In the genomic region with DNA sequence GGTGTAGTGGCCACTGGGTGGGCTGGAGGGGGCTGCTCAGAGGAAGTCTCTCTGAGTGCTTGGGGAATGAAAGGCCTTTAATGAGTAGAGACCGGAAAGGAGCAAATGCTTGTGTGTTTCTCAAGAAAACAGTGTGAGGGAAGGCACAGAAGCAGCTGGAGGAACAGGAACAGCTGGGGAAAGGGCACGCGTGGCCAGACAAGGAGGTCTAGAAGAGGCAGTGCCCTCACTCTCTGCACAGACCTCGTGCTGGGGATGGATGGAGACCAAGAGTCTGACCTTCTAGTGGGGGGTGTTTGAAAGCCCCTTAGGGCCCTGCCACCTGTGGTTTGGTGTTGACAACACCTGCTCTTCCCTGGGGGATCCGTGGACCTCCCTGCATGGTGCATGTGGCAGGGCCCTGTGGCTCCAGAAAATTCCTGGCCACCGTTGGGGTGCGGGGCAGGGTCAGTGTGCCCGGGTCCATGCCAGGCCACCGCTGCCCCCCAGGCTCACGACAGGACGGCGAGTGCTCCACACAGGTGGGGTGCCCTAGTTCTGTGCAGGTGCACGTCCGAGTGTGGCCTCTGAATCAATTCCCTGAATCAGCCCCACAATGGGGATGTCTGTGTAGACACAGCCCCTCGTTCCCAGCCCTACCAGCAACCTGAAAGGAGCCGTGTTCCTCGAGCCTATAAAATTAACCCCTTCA, we compare ENCODE assay signal across 14 cellular contexts. TPM values are rescaled to one million over a fixed set of nuclear protein-coding genes. Genes with fewer than 3 reads are reported as not detected.
A peak's percentile ranks its signal among the peaks of the same experiment; 100 is the strongest.
DNase-seq lines count a peak whose midpoint lies in the region; ATAC-seq and TF ChIP-seq lines count a peak whose summit lies in the region.
"Had no signal": no experiment of that assay in that cellular context is flagged by ENCODE, and none has a peak within 500 bp of the region (broad histone marks: within the 10 kb centered on the region; RNA-seq: fewer than 3 reads in every experiment).

No MANE protein-coding gene starts in this region.

- H3K36me3 Mint-ChIP-seq in nephron progenitor cell (ENCODE audit: low read depth) (no peaks in the 10 kb centered on the region), endothelial cell (ENCODE audit: low read depth, unreplicated experiment) (no peaks in the 10 kb centered on the region)
- no peaks in the 10 kb centered on the region for H3K36me3 Mint-ChIP-seq in CD8-positive, alpha-beta memory T cell

- no peaks in the 10 kb centered on the region for H3K27me3 ChIP-seq in CD8-positive, alpha-beta memory T cell (ENCODE audit: insufficient read depth, low read length, poor library complexity, severe bottlenecking)

- CTCF ChIA-PET in CD8-positive, alpha-beta memory T cell (lab: Charles Lee), result no interaction called here

- H3K36me3 ChIP-seq in CD8-positive, alpha-beta memory T cell (ENCODE audit: insufficient read depth, low read length), result no peaks in the 10 kb centered on the region
- H3K36me3 ChIP-seq: SJCRH30, suprapubic skin had no signal

- H3K4me3 ChIP-seq in fibroblast of pulmonary artery (replicated peaks; ENCODE audit: low read depth, low read length), result no peak overlapping the region
- no peak overlapping the region for H3K4me3 ChIP-seq in CD8-positive, alpha-beta memory T cell (ENCODE audit: low read length)
- H3K4me3 ChIP-seq: SJCRH30, suprapubic skin had no signal

- POLR2A ChIA-PET in CD8-positive, alpha-beta memory T cell (lab: Charles Lee), result no interaction called here

- H3K4me1 Mint-ChIP-seq in nephron progenitor cell (peaks cover 69% of the 10 kb centered on the region), endothelial cell (ENCODE audit: unreplicated experiment) (peaks cover 6% of the 10 kb centered on the region)
- H3K4me1 Mint-ChIP-seq in CD8-positive, alpha-beta memory T cell, result no peaks in the 10 kb centered on the region

- peaks cover 4% of the 10 kb centered on the region for H3K9me3 Mint-ChIP-seq in nephron progenitor cell
- no peaks in the 10 kb centered on the region for H3K9me3 Mint-ChIP-seq in endothelial cell (ENCODE audit: unreplicated experiment)
- H3K9me3 Mint-ChIP-seq in CD8-positive, alpha-beta memory T cell, result no peaks in the 10 kb centered on the region

- no peak overlapping the region for H3K27ac ChIP-seq in CD8-positive, alpha-beta memory T cell (ENCODE audit: low read depth, low read length)
- H3K27ac ChIP-seq: SJCRH30, suprapubic skin had no signal

- no peaks in the 10 kb centered on the region for H3K4me1 ChIP-seq in CD8-positive, alpha-beta memory T cell (ENCODE audit: insufficient read depth, low read length)

- no peak for TF ChIP-seq CTCF in fibroblast of pulmonary artery (IDR thresholded peaks at IDR 0.05; ENCODE audit: low read length, missing control alignments)
- TF ChIP-seq CTCF in nephron progenitor cell (IDR thresholded peaks at IDR 0.05), result no peak
- no peak for TF ChIP-seq CTCF in endothelial cell (IDR thresholded peaks at IDR 0.05; ENCODE audit: unreplicated experiment)

- no peak for ATAC-seq in GM18517 (IDR thresholded peaks at IDR 0.05; ENCODE audit: unreplicated experiment)

- peak overlapping the region; percentile 72 for H3K27ac Mint-ChIP-seq in nephron progenitor cell
- no peak overlapping the region for H3K27ac Mint-ChIP-seq in endothelial cell (ENCODE audit: unreplicated experiment)
- H3K27ac Mint-ChIP-seq in CD8-positive, alpha-beta memory T cell, result no peak overlapping the region

- no peak overlapping the region for H3K4me3 Mint-ChIP-seq in nephron progenitor cell
- H3K4me3 Mint-ChIP-seq in endothelial cell (ENCODE audit: unreplicated experiment), result no peak overlapping the region
- no peak overlapping the region for H3K4me3 Mint-ChIP-seq in CD8-positive, alpha-beta memory T cell

- peak; percentile 17 for DNase-seq in EH (ENCODE audit: low read depth)
- DNase-seq in NOMO-1 treated with DMSO at 0.1 percent for 48 hours (lab: John Stamatoyannopoulos, UW; ENCODE audit: unreplicated experiment), result peak; percentile 32
- peak; percentile 21 for DNase-seq in fibroblast of pulmonary artery (ENCODE audit: low read depth)
- DNase-seq in nephron progenitor cell, result no peak
- no peak for DNase-seq in HuH-7.5 (ENCODE audit: low spot score)
- no peak for DNase-seq in endothelial cell (ENCODE audit: low spot score)
- no peak for DNase-seq in CD8-positive, alpha-beta memory T cell
- DNase-seq: activated effector memory CD4-positive, alpha-beta T cell treated with anti-CD3 and anti-CD28 coated beads, Interleukin-2, amount 50 U/mL, for 16 hours; DMS53; Karpas-422; NCI-H1930 had no signal

- peaks cover 24% of the 10 kb centered on the region for H3K27me3 Mint-ChIP-seq in nephron progenitor cell (ENCODE audit: low read depth, poor library complexity)
- peaks cover 13% of the 10 kb centered on the region for H3K27me3 Mint-ChIP-seq in endothelial cell (ENCODE audit: unreplicated experiment)
- H3K27me3 Mint-ChIP-seq in CD8-positive, alpha-beta memory T cell, result peaks cover 14 to 53% of the 10 kb centered on the region in 2 donors

- no peaks in the 10 kb centered on the region for H3K9me3 ChIP-seq in CD8-positive, alpha-beta memory T cell (ENCODE audit: low read length)
- H3K9me3 ChIP-seq: SJCRH30, suprapubic skin had no signal

RNA-seq across cellular contexts. Expression of a gene that starts 25.9 kb away (rescaled TPM):
- total RNA-seq in endothelial cell (ENCODE audit: unreplicated experiment), result 3.1 TPM
- total RNA-seq in CD8-positive, alpha-beta memory T cell, result 1 to 10 TPM; 3.2 to 3.6 TPM
- polyA plus RNA-seq in CD8-positive, alpha-beta memory T cell, result not detected

Comparison
In these comparisons a context has a peak if more than half of its experiments do, and no peak if none do; other contexts are left out.
1. DNase-seq: peak in EH (single experiment), NOMO-1 treated with DMSO at 0.1 percent for 48 hours (single experiment) and fibroblast of pulmonary artery (single experiment); none in nephron progenitor cell (single experiment), HuH-7.5 (single experiment), endothelial cell (single experiment) and CD8-positive, alpha-beta memory T cell (0 of 5).